8 cellular contexts compared by ENCODE assay signal in the genomic region with DNA sequence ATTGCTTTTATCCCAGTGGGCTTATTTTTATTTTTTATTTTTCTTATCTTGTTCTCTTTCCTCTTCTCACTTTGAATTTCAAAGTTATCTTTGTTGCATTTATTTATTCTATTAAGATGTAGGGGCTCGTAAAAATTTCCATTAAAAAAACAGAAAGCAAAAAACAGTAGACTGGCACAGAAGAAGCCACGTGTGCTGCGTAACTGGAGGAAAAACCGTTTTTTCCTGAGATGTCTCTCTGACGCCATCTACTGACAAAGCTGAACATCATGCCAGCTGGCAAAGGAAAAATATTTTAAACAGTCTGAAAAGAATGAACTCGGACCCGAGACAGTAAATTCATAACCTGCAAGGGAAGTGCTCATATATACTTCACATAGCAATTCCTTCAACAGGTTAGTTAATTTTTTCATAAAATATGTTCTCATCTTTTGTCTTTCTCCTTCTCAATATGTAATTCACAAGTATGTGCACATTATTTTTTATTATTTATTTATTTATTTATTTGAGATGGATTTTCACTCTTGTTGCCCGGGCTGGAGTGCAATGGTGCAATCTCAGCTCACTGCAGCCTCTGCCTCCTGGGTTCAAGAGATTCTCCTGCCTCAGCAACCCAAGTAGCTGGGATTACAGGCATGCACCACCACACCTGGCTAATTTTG. TPM values are rescaled to one million over a fixed set of nuclear protein-coding genes. Genes with fewer than 3 reads are reported as not detected.
DNase-seq lines count a peak whose midpoint lies in the region; ATAC-seq and TF ChIP-seq lines count a peak whose summit lies in the region.

No MANE protein-coding gene starts in this region.

- H3K9me3 ChIP-seq in left lung (peaks cover 0 to 5% of the 10 kb centered on the region in 2 donors), upper lobe of left lung (peaks cover 0 to 6% (median 0%) of the 10 kb centered on the region in 4 donors)

- H3K27me3 ChIP-seq in left lung: no peaks in the 10 kb centered on the region
- H3K27me3 ChIP-seq in upper lobe of left lung: no peaks in the 10 kb centered on the region

- peaks cover 15% of the 10 kb centered on the region for H3K9me3 Mint-ChIP-seq in chondrocyte (ENCODE audit: low read depth)

- H3K27ac Mint-ChIP-seq in chondrocyte (ENCODE audit: unreplicated experiment): peak overlapping the region; percentile 95

- WGBS in upper lobe of left lung, 2 donors: 0% methylated on average over 8 of the region's 8 CpGs

- intact Hi-C loops in left lung (cut with DNase I): loop anchor here in 1 of 2 donors (2.0 to 10.0 kb wide), 2 partner anchors 65 to 117 kb away; partner anchors contain the start of gene LXN

- peak; percentile 86 for TF ChIP-seq CTCF in AG10803 (conservative IDR thresholded peaks at IDR 0.05; ENCODE audit: low read length)
- TF ChIP-seq CTCF in GM13977 (IDR thresholded peaks at IDR 0.05; ENCODE audit: extremely low read depth, insufficient read depth, missing control alignments): peak; percentile 88
- peak; percentile 97 for TF ChIP-seq CTCF in chondrocyte (IDR thresholded peaks at IDR 0.05)
- peak; percentile 58 to 67 for TF ChIP-seq CTCF in left lung (IDR thresholded peaks at IDR 0.05)
- TF ChIP-seq CTCF in upper lobe of left lung (IDR thresholded peaks at IDR 0.05): peak; percentile 41 to 75 (median 64)

- no peaks in the 10 kb centered on the region for H3K36me3 Mint-ChIP-seq in chondrocyte (ENCODE audit: low read depth)

- peak; percentile 77 for ATAC-seq in HG02852 (IDR thresholded peaks at IDR 0.05; ENCODE audit: unreplicated experiment)
- ATAC-seq in left lung: peak; percentile 84
- peak; percentile 51 to 79 for ATAC-seq in upper lobe of left lung (ENCODE audit: low FRiP score in 2 of 2)

- H3K27ac ChIP-seq in left lung: no peak overlapping the region
- no peak overlapping the region for H3K27ac ChIP-seq in upper lobe of left lung

- DNase-seq in AG10803 (ENCODE audit: low read depth): peak; percentile 77
- DNase-seq in GM13977 (ENCODE audit: low spot score): peak; percentile 27
- peak; percentile 65 for DNase-seq in NCI-H1436 (lab: John Stamatoyannopoulos, UW)
- DNase-seq in SKM-1 (lab: John Stamatoyannopoulos, UW; ENCODE audit: unreplicated experiment): peak; percentile 62
- DNase-seq in chondrocyte (ENCODE audit: low spot score): no peak
- DNase-seq in left lung: no peak
- DNase-seq in upper lobe of left lung: no peak

- peak overlapping the region; percentile 63 for H3K4me3 Mint-ChIP-seq in chondrocyte (ENCODE audit: unreplicated experiment)

- TF ChIP-seq EP300 in upper lobe of left lung (IDR thresholded peaks at IDR 0.05): no peak

- no peaks in the 10 kb centered on the region for H3K27me3 Mint-ChIP-seq in chondrocyte (ENCODE audit: low read depth)

- H3K4me1 Mint-ChIP-seq in chondrocyte (ENCODE audit: low read depth): peaks cover 21% of the 10 kb centered on the region

- in situ Hi-C loops in GM13977 (cut with MboI; ENCODE audit: low pct_unique_long_range_greater_than_20kb, low sequenced_read_pairs, unreplicated experiment): loop anchor here (10.0 kb wide), 1 partner anchor 67 kb away; no protein-coding TSS in a partner anchor

- H3K4me1 ChIP-seq in left lung: no peaks in the 10 kb centered on the region
- peaks cover 4 to 9% (median 7%) of the 10 kb centered on the region in 4 donors for H3K4me1 ChIP-seq in upper lobe of left lung

- H3K36me3 ChIP-seq in left lung (no peaks in the 10 kb centered on the region), upper lobe of left lung (no peaks in the 10 kb centered on the region)

- peak overlapping the region; percentile 1; the same call in 1 of the 2 replicates for H3K4me3 ChIP-seq in AG10803 (ENCODE audit: low read length)
- no peak overlapping the region for H3K4me3 ChIP-seq in left lung
- H3K4me3 ChIP-seq in upper lobe of left lung: peak overlapping the region in 2 of 4 donors; percentile 15 to 23

- TF ChIP-seq POLR2A in upper lobe of left lung (IDR thresholded peaks at IDR 0.05): no peak

RNA-seq across cellular contexts. Expression of gene MFSD1, which starts 10.5 kb away (rescaled TPM):
- 52.8 to 67.9 TPM (median 53.9 TPM) in 3 replicates for total RNA-seq in chondrocyte
- 100 to 1,000 TPM in 1 of 2 donors, 10 to 100 TPM in 1; 86.4 to 134 TPM for total RNA-seq in left lung
- 100 to 1,000 TPM in 3 of 6 donors, 10 to 100 TPM in 3; 51.5 to 127 (median 106) TPM for total RNA-seq in upper lobe of left lung

RNA-seq across cellular contexts. Expression of gene RARRES1, which starts 59.1 kb away (rescaled TPM):
- 0.95 to 1.3 TPM (median 0.99 TPM) in 3 replicates for total RNA-seq in chondrocyte
- 100 to 1,000 TPM in 1 of 2 donors, 10 to 100 TPM in 1; 52.4 to 131 TPM for total RNA-seq in left lung
- 10 to 100 TPM in 5 of 6 donors, 1 to 10 TPM in 1; 7.0 to 44.6 (median 27.7) TPM for total RNA-seq in upper lobe of left lung

Comparison
In these comparisons a context has a peak if more than half of its experiments do, and no peak if none do; other contexts are left out.
1. DNase-seq: peak in AG10803 (single experiment), GM13977 (single experiment), NCI-H1436 (single experiment) and SKM-1 (single experiment); none in chondrocyte (single experiment), left lung (0 of 2) and upper lobe of left lung (0 of 2).
2. Peak in every context shown above with its lines, with median percentiles within 50 percentile points of each other: CTCF ChIP-seq and ATAC-seq.